26 cellular contexts compared by ENCODE assay signal in genomic region chr14:72920008-72920407, GRCh38. TPM values are rescaled to one million over a fixed set of nuclear protein-coding genes. Genes with fewer than 3 reads are reported as not detected.
A peak's percentile ranks its signal among the peaks of the same experiment; 100 is the strongest.
DNase-seq lines count a peak whose midpoint lies in the region; ATAC-seq and TF ChIP-seq lines count a peak whose summit lies in the region.
"Had no signal": no experiment of that assay in that cellular context is flagged by ENCODE, and none has a peak within 500 bp of the region (broad histone marks: within the 10 kb centered on the region; RNA-seq: fewer than 3 reads in every experiment).

No MANE protein-coding gene starts in this region.

- H3K27ac ChIP-seq in A673 (ENCODE audit: low read depth, low read length, poor library complexity, severe bottlenecking), result no peak overlapping the region
- no peak overlapping the region for H3K27ac ChIP-seq in H9 (ENCODE audit: insufficient read length, low read depth, low read length)
- H3K27ac ChIP-seq: vagina had no signal

- H4K5ac ChIP-seq in H9 (ENCODE audit: insufficient read length, low read depth, low read length), result no peak overlapping the region

- H3K27me3 Mint-ChIP-seq in H9 (ENCODE audit: low read depth), result peaks cover 25% of the 10 kb centered on the region
- peaks cover 44% of the 10 kb centered on the region for H3K27me3 Mint-ChIP-seq in activated T-helper 1 cell treated with anti-CD3 and anti-CD28 coated beads, Interleukin-12 subunit alpha, Interleukin-12 subunit beta, Interleukin-2, Interleukin-4 antibody, amounts not matched to agents 30 ng/mL and 10 ng/mL and 1 ng/mL, durations not matched to agents 14 hours and 24 hours and 36 hours (ENCODE audit: insufficient read depth)

- intact Hi-C loops in A673 (cut with micrococcal nuclease; ENCODE audit: unreplicated experiment), result no loop called here
- intact Hi-C loops in activated T-helper 1 cell treated with anti-CD3 and anti-CD28 coated beads, Interleukin-12 subunit alpha, Interleukin-12 subunit beta, Interleukin-2, Interleukin-4 antibody, amounts not matched to agents 30 ng/mL and 10 ng/mL and 1 ng/mL, durations not matched to agents 14 hours and 24 hours and 36 hours (cut with micrococcal nuclease), result no loop called here

- no peak overlapping the region for H3K4ac ChIP-seq in H9 (ENCODE audit: low read depth, low read length)

- no TSS peak for BruUV-seq in A673 (replicated peaks; lab: Mats Ljungman, UMichigan)

- H3K14ac ChIP-seq in H9 (ENCODE audit: insufficient read depth, low read length), result no peak overlapping the region

- H2AFZ ChIP-seq in H9 (ENCODE audit: low read length), result no peak overlapping the region

- H2BK5ac ChIP-seq in H9 (ENCODE audit: insufficient read length, low read length), result no peak overlapping the region

- no peak overlapping the region; a peak in 1 of 7 replicates for H3K27ac Mint-ChIP-seq in H9
- H3K27ac Mint-ChIP-seq in activated T-helper 1 cell treated with anti-CD3 and anti-CD28 coated beads, Interleukin-12 subunit alpha, Interleukin-12 subunit beta, Interleukin-2, Interleukin-4 antibody, amounts not matched to agents 30 ng/mL and 10 ng/mL and 1 ng/mL, durations not matched to agents 14 hours and 24 hours and 36 hours, result no peak overlapping the region
- H3K27ac Mint-ChIP-seq: activated CD8-positive, alpha-beta T cell treated with anti-CD3 and anti-CD28 coated beads, Interleukin-2, amount 10 ng/mL, durations not matched to agents 7 days and 5 days; natural killer cell treated with Interleukin-12 subunit alpha and Interleukin-12 subunit beta and Interleukin-15 and Interleukin-18, amount 100 ng/mL, for 72 hours had no signal

- H3K18ac ChIP-seq in H9 (ENCODE audit: insufficient read length, low read depth, low read length), result no peak overlapping the region

- H3K27me3 ChIP-seq in A673 (replicated peaks; ENCODE audit: insufficient read depth, low read depth, low read length, poor library complexity) (no peaks in the 10 kb centered on the region), H9 (ENCODE audit: insufficient read depth, low read length) (no peaks in the 10 kb centered on the region)
- H3K27me3 ChIP-seq: vagina had no signal

- no peak for DNase-seq in A673 (ENCODE audit: low spot score)
- DNase-seq in H9, result no peak
- DNase-seq in astrocyte of the spinal cord (ENCODE audit: low read depth, low spot score), result no peak
- no peak for DNase-seq in fibroblast of villous mesenchyme (ENCODE audit: low read depth)
- DNase-seq in GM20000 (ENCODE audit: low spot score), result no peak
- no peak for DNase-seq in activated T-helper 1 cell treated with anti-CD3 and anti-CD28 coated beads, Interleukin-12 subunit alpha, Interleukin-12 subunit beta, Interleukin-2, Interleukin-4 antibody, amounts not matched to agents 30 ng/mL and 10 ng/mL and 1 ng/mL, durations not matched to agents 14 hours and 24 hours and 36 hours (ENCODE audit: low spot score)
- DNase-seq in GM19238 (ENCODE audit: insufficient read length, low spot score), result no peak
- DNase-seq: activated CD4-positive, CD25-positive, alpha-beta regulatory T cell treated with anti-CD3 and anti-CD28 coated beads, Interleukin-2, amount 50 U/mL, for 72 hours; activated CD8-positive, alpha-beta T cell treated with anti-CD3 and anti-CD28 coated beads, Interleukin-2, amount 10 ng/mL, durations not matched to agents 7 days and 5 days; activated effector memory CD4-positive, alpha-beta T cell treated with anti-CD3 and anti-CD28 coated beads, Interleukin-2, amount 50 U/mL, for 16 hours; activated T-cell treated with anti-CD3 and anti-CD28 coated beads for 4 hours; C1 segment of cervical spinal cord; effector CD4-positive, alpha-beta T cell; islet precursor cell; NCI-H1092; NCI-H1930; NCI-H226; NCI-H82; SIG-M5; stimulated activated CD4-positive, alpha-beta T cell treated with anti-CD3 and anti-CD28 coated beads, Interleukin-4, amount 100 ng/mL, for 4 hours; stimulated activated naive CD4-positive, alpha-beta T cell had no signal

- H3K9ac ChIP-seq in H9 (ENCODE audit: extremely low read depth, insufficient read length, low read length), result no peak overlapping the region

- no peak overlapping the region for H3K4me3 Mint-ChIP-seq in H9
- no peak overlapping the region for H3K4me3 Mint-ChIP-seq in activated T-helper 1 cell treated with anti-CD3 and anti-CD28 coated beads, Interleukin-12 subunit alpha, Interleukin-12 subunit beta, Interleukin-2, Interleukin-4 antibody, amounts not matched to agents 30 ng/mL and 10 ng/mL and 1 ng/mL, durations not matched to agents 14 hours and 24 hours and 36 hours
- H3K4me3 Mint-ChIP-seq: activated CD8-positive, alpha-beta T cell treated with anti-CD3 and anti-CD28 coated beads, Interleukin-2, amount 10 ng/mL, durations not matched to agents 7 days and 5 days; natural killer cell treated with Interleukin-12 subunit alpha and Interleukin-12 subunit beta and Interleukin-15 and Interleukin-18, amount 100 ng/mL, for 72 hours had no signal

- POLR2A ChIA-PET in A673 (lab: Charles Lee; ENCODE audit: low non-redundant PET), result no interaction called here

- H2BK20ac ChIP-seq in H9 (ENCODE audit: low read depth, low read length, poor library complexity, severe bottlenecking), result no peak overlapping the region

- ATAC-seq in HG03354 (IDR thresholded peaks at IDR 0.05; ENCODE audit: poor library complexity, severe bottlenecking, unreplicated experiment), result no peak
- ATAC-seq: activated CD8-positive, alpha-beta T cell treated with anti-CD3 and anti-CD28 coated beads, Interleukin-2, amount 10 ng/mL, durations not matched to agents 7 days and 5 days; esophagus mucosa; natural killer cell treated with Interleukin-12 subunit alpha and Interleukin-12 subunit beta and Interleukin-15 and Interleukin-18, amount 100 ng/mL, for 72 hours; sciatic nerve had no signal

- H3K79me2 ChIP-seq in H9 (ENCODE audit: insufficient read depth, low read length), result no peaks in the 10 kb centered on the region

- H3K4me3 ChIP-seq in A673 (ENCODE audit: low read depth, low read length, poor library complexity, severe bottlenecking), result no peak overlapping the region
- H3K4me3 ChIP-seq in astrocyte of the spinal cord (ENCODE audit: low read depth, low read length), result no peak overlapping the region
- no peak overlapping the region for H3K4me3 ChIP-seq in fibroblast of villous mesenchyme (ENCODE audit: low read depth, low read length)
- H3K4me3 ChIP-seq: vagina had no signal

- H4K20me1 ChIP-seq in H9 (ENCODE audit: control insufficient read depth, insufficient read depth, insufficient read length), result no peaks in the 10 kb centered on the region

- no peaks in the 10 kb centered on the region for H3K79me1 ChIP-seq in H9 (ENCODE audit: insufficient read depth, low read depth, low read length, poor library complexity, severe bottlenecking)

- H2BK12ac ChIP-seq in H9 (ENCODE audit: insufficient read length, low read depth, low read length), result no peak overlapping the region

- CTCF ChIA-PET in A673 (lab: Charles Lee), result no interaction called here

- WGBS in H9 (ENCODE audit: extremely low coverage, insufficient read length, low lambda C conversion rate), result no CpG with 5 or more reads among the region's 2 CpGs

- no peak overlapping the region for H2BK15ac ChIP-seq in H9 (ENCODE audit: low read depth, low read length)

- in situ Hi-C loops in astrocyte of the spinal cord (cut with HindIII; ENCODE audit: low sequenced_read_pairs), result no loop called here

- no peak overlapping the region for H3T11ph ChIP-seq in H9 (ENCODE audit: low read length)

- H3K23ac ChIP-seq in H9 (ENCODE audit: insufficient read length, low read depth, low read length), result no peak overlapping the region

- no peak overlapping the region for H3K56ac ChIP-seq in H9 (ENCODE audit: insufficient read length, low read depth, low read length)

- no peak overlapping the region for H2BK120ac ChIP-seq in H9 (ENCODE audit: low read depth, low read length, poor library complexity, severe bottlenecking)

- H4K91ac ChIP-seq in H9 (ENCODE audit: insufficient read length, low read depth, low read length), result no peak overlapping the region

- H3K23me2 ChIP-seq in H9 (ENCODE audit: insufficient read length, low read depth, low read length, poor library complexity, severe bottlenecking), result no peaks in the 10 kb centered on the region

- peaks cover 0 to under 1% of the 10 kb centered on the region in 2 experiments; a peak in 2 of 4 replicates for H3K4me1 Mint-ChIP-seq in H9
- H3K4me1 Mint-ChIP-seq in activated T-helper 1 cell treated with anti-CD3 and anti-CD28 coated beads, Interleukin-12 subunit alpha, Interleukin-12 subunit beta, Interleukin-2, Interleukin-4 antibody, amounts not matched to agents 30 ng/mL and 10 ng/mL and 1 ng/mL, durations not matched to agents 14 hours and 24 hours and 36 hours (ENCODE audit: low read depth), result no peaks in the 10 kb centered on the region

- H3K4me1 ChIP-seq in A673 (ENCODE audit: insufficient read depth, low read length, poor library complexity, severe bottlenecking), result no peaks in the 10 kb centered on the region
- no peaks in the 10 kb centered on the region for H3K4me1 ChIP-seq in H9 (ENCODE audit: insufficient read depth, low read length)

- H3K9me3 Mint-ChIP-seq in H9, result no peaks in the 10 kb centered on the region
- H3K9me3 Mint-ChIP-seq in activated T-helper 1 cell treated with anti-CD3 and anti-CD28 coated beads, Interleukin-12 subunit alpha, Interleukin-12 subunit beta, Interleukin-2, Interleukin-4 antibody, amounts not matched to agents 30 ng/mL and 10 ng/mL and 1 ng/mL, durations not matched to agents 14 hours and 24 hours and 36 hours, result no peaks in the 10 kb centered on the region
- H3K9me3 Mint-ChIP-seq: natural killer cell treated with Interleukin-12 subunit alpha and Interleukin-12 subunit beta and Interleukin-15 and Interleukin-18, amount 100 ng/mL, for 72 hours had no signal

- no peaks in the 10 kb centered on the region for H3K36me3 ChIP-seq in A673 (ENCODE audit: insufficient read depth, low read length, poor library complexity, severe bottlenecking)
- H3K36me3 ChIP-seq: vagina had no signal

- no peak overlapping the region for H2AK5ac ChIP-seq in H9 (ENCODE audit: insufficient read length, low read length)

- H3K36me3 Mint-ChIP-seq in H9 (ENCODE audit: insufficient read depth in 1 of 3, low read depth in 3 of 3), result no peaks in the 10 kb centered on the region
- no peaks in the 10 kb centered on the region for H3K36me3 Mint-ChIP-seq in activated T-helper 1 cell treated with anti-CD3 and anti-CD28 coated beads, Interleukin-12 subunit alpha, Interleukin-12 subunit beta, Interleukin-2, Interleukin-4 antibody, amounts not matched to agents 30 ng/mL and 10 ng/mL and 1 ng/mL, durations not matched to agents 14 hours and 24 hours and 36 hours (ENCODE audit: low read depth)
- H3K36me3 Mint-ChIP-seq: natural killer cell treated with Interleukin-12 subunit alpha and Interleukin-12 subunit beta and Interleukin-15 and Interleukin-18, amount 100 ng/mL, for 72 hours had no signal

- H3K9me3 ChIP-seq in A673 (ENCODE audit: low read depth, low read length, poor library complexity, severe bottlenecking) (no peaks in the 10 kb centered on the region), H9 (ENCODE audit: control insufficient read depth, low read depth, low read length) (no peaks in the 10 kb centered on the region)
- H3K9me3 ChIP-seq: vagina had no signal

- H3K4me2 ChIP-seq in H9 (ENCODE audit: insufficient read depth, insufficient read length, low read length), result no peak overlapping the region

- H4K8ac ChIP-seq in H9 (replicated peaks; ENCODE audit: insufficient read length, low read depth, low read length), result no peak overlapping the region

- TF ChIP-seq CTCF in A673 (conservative IDR thresholded peaks at IDR 0.05; ENCODE audit: low read depth, low read length) (peak; percentile 31; the same call in 1 of the 2 replicates), H9 (conservative IDR thresholded peaks at IDR 0.05) (peak; percentile 63), astrocyte of the spinal cord (IDR thresholded peaks at IDR 0.05; ENCODE audit: low read depth, low read length) (peak; percentile 13), fibroblast of villous mesenchyme (IDR thresholded peaks at IDR 0.05; ENCODE audit: insufficient read depth, low read depth, low read length) (peak; percentile 30), GM20000 (IDR thresholded peaks at IDR 0.05; ENCODE audit: extremely low read depth, missing control alignments) (no peak)

RNA-seq across cellular contexts. Expression of gene DCAF4, which starts 6.3 kb away (rescaled TPM):
- total RNA-seq in A673 (2021), result 23.4 and 25.1 TPM in 2 replicates
- 30.2 and 32.0 TPM in 2 replicates for total RNA-seq in H9 (2021)
- total RNA-seq in fibroblast of villous mesenchyme, result 12.5 and 14.8 TPM in 2 replicates
- 17.1 and 20.4 TPM in 2 replicates for total RNA-seq in activated T-helper 1 cell treated with anti-CD3 and anti-CD28 coated beads, Interleukin-12 subunit alpha, Interleukin-12 subunit beta, Interleukin-2, Interleukin-4 antibody, amounts not matched to agents 30 ng/mL and 10 ng/mL and 1 ng/mL, durations not matched to agents 14 hours and 24 hours and 36 hours

RNA-seq across cellular contexts. Expression of gene DPF3, which starts 26.1 kb away (rescaled TPM):
- total RNA-seq in A673 (2021), result 15.7 and 17.6 TPM in 2 replicates
- not detected in 2 replicates for total RNA-seq in H9 (2021)
- total RNA-seq in fibroblast of villous mesenchyme, result 6.8 and 10.4 TPM in 2 replicates
- total RNA-seq in activated T-helper 1 cell treated with anti-CD3 and anti-CD28 coated beads, Interleukin-12 subunit alpha, Interleukin-12 subunit beta, Interleukin-2, Interleukin-4 antibody, amounts not matched to agents 30 ng/mL and 10 ng/mL and 1 ng/mL, durations not matched to agents 14 hours and 24 hours and 36 hours, result 2.8 and 4.3 TPM in 2 replicates
- total RNA-seq: vagina had no signal
